Comparison of ENCODE assay signal across 8 cellular contexts in the genomic region with DNA sequence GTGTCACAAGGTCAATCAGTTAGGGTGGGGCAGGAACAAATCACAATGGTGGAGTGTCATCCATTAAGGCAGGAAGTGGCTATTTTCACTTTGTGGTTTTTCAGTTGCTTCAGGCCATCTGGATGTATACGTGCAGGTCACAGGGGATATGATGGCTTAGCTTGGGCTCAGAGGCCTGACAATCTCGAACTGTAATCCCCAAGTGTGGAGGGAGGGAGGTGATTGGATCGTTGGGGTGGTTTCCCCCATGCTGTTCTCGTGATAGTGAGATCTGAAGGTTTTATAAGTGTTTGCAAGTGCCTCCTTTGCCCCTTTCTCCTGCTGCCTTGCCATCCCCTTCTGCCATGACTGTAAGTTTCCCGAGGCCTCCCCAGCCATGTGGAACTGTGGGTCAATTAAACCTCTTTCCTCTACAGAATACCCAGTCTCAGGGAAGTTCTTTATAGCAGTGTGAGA. TPM values are rescaled to one million over a fixed set of nuclear protein-coding genes. Genes with fewer than 3 reads are reported as not detected.
DNase-seq lines count a peak whose midpoint lies in the region; ATAC-seq and TF ChIP-seq lines count a peak whose summit lies in the region.

No MANE protein-coding gene starts in this region.

- H3K4me3 Mint-ChIP-seq in activated CD8-positive, alpha-beta T cell treated with anti-CD3 and anti-CD28 coated beads for 36 hours = no peak overlapping the region

- 44% methylated on average over 5 of the region's 5 CpGs for WGBS in smooth muscle cell (ENCODE audit: low lambda C conversion rate)

- ATAC-seq in DND-41 (ENCODE audit: insufficient read depth, low read depth) (peak; percentile 72), GM19455 (IDR thresholded peaks at IDR 0.05; ENCODE audit: unreplicated experiment) (peak; percentile 49), HG03378 (IDR thresholded peaks at IDR 0.05; ENCODE audit: unreplicated experiment) (peak; percentile 53)
- peak; percentile 62 for ATAC-seq in activated CD8-positive, alpha-beta T cell treated with anti-CD3 and anti-CD28 coated beads for 36 hours

- peak; percentile 82 for DNase-seq in DND-41
- DNase-seq in activated CD8-positive, alpha-beta T cell treated with anti-CD3 and anti-CD28 coated beads for 36 hours = no peak
- DNase-seq in smooth muscle cell (lab: John Stamatoyannopoulos, UW; ENCODE audit: unreplicated experiment) = no peak
- no peak for DNase-seq in hippocampal formation (lab: John Stamatoyannopoulos, UW)
- DNase-seq in activated CD4-positive, alpha-beta T cell treated with anti-CD3 and anti-CD28 coated beads, Interleukin-2, amount 50 U/mL, for 48 hours = no peak
- DNase-seq in NCI-H2196 (lab: John Stamatoyannopoulos, UW; ENCODE audit: unreplicated experiment) = no peak

- TF ChIP-seq CTCF in DND-41 (IDR thresholded peaks at IDR 0.05; ENCODE audit: borderline replicate concordance, extremely low read depth, low read length, poor library complexity, severe bottlenecking) = no peak
- no peak for TF ChIP-seq CTCF in activated CD8-positive, alpha-beta T cell treated with anti-CD3 and anti-CD28 coated beads for 36 hours (IDR thresholded peaks at IDR 0.05)
- no peak for TF ChIP-seq CTCF in smooth muscle cell (IDR thresholded peaks at IDR 0.05; ENCODE audit: borderline replicate concordance, insufficient read depth, poor library complexity, severe bottlenecking)

- H3K36me3 ChIP-seq in DND-41 (ENCODE audit: insufficient read depth, low read length) (peaks cover 32% of the 10 kb centered on the region), smooth muscle cell (ENCODE audit: low read depth) (no peaks in the 10 kb centered on the region)

- no peaks in the 10 kb centered on the region for H3K27me3 ChIP-seq in DND-41 (ENCODE audit: insufficient read depth, low read length, poor library complexity)
- H3K27me3 ChIP-seq in smooth muscle cell (ENCODE audit: low read depth) = no peaks in the 10 kb centered on the region

- POLR2A ChIA-PET in activated CD8-positive, alpha-beta T cell treated with anti-CD3 and anti-CD28 coated beads for 36 hours (lab: Charles Lee) = no interaction called here

- peak overlapping the region; percentile 81 for H3K27ac Mint-ChIP-seq in activated CD8-positive, alpha-beta T cell treated with anti-CD3 and anti-CD28 coated beads for 36 hours

- no peaks in the 10 kb centered on the region for H3K9me3 ChIP-seq in DND-41 (ENCODE audit: insufficient read depth, low read length, severe bottlenecking)
- no peaks in the 10 kb centered on the region for H3K9me3 ChIP-seq in smooth muscle cell (replicated peaks; ENCODE audit: low read depth)

- H3K9me3 Mint-ChIP-seq in activated CD8-positive, alpha-beta T cell treated with anti-CD3 and anti-CD28 coated beads for 36 hours = no peaks in the 10 kb centered on the region

- no peaks in the 10 kb centered on the region for H3K27me3 Mint-ChIP-seq in activated CD8-positive, alpha-beta T cell treated with anti-CD3 and anti-CD28 coated beads for 36 hours

- H2AFZ ChIP-seq in DND-41 (ENCODE audit: low read depth, low read length) = no peak overlapping the region
- no peak overlapping the region for H2AFZ ChIP-seq in smooth muscle cell (ENCODE audit: low read depth)

- H3K9ac ChIP-seq in DND-41 (ENCODE audit: low read depth, low read length) (peak overlapping the region; percentile 77), smooth muscle cell (ENCODE audit: low read depth) (no peak overlapping the region)

- peaks cover 28% of the 10 kb centered on the region for H3K4me1 Mint-ChIP-seq in activated CD8-positive, alpha-beta T cell treated with anti-CD3 and anti-CD28 coated beads for 36 hours (ENCODE audit: low read depth)

- H4K20me1 ChIP-seq in DND-41 (ENCODE audit: insufficient read depth, low read length) (no peaks in the 10 kb centered on the region), smooth muscle cell (ENCODE audit: low read depth) (peaks cover 5% of the 10 kb centered on the region)

- CTCF ChIA-PET in activated CD8-positive, alpha-beta T cell treated with anti-CD3 and anti-CD28 coated beads for 36 hours (lab: Charles Lee) = no interaction called here

- peak overlapping the region; percentile 50 for H3K4me2 ChIP-seq in DND-41 (ENCODE audit: insufficient read depth, low read length)
- H3K4me2 ChIP-seq in smooth muscle cell = no peak overlapping the region

- peaks cover 81% of the 10 kb centered on the region for H3K4me1 ChIP-seq in DND-41 (ENCODE audit: insufficient read depth, low read length)
- no peaks in the 10 kb centered on the region for H3K4me1 ChIP-seq in smooth muscle cell (ENCODE audit: low read depth)

- H3K4me3 ChIP-seq in DND-41 (ENCODE audit: low read depth in 1 of 2, low read length in 2 of 2) (peak overlapping the region in 1 of 2 experiments; percentile 33; a peak in 2 of 4 replicates), smooth muscle cell (no peak overlapping the region)

- H3K79me2 ChIP-seq in DND-41 (ENCODE audit: insufficient read depth, low read length) = peaks cover 91% of the 10 kb centered on the region
- H3K79me2 ChIP-seq in smooth muscle cell (ENCODE audit: low read depth) = no peaks in the 10 kb centered on the region

- no peaks in the 10 kb centered on the region for H3F3A ChIP-seq in smooth muscle cell (ENCODE audit: low read depth)

- H3K27ac ChIP-seq in DND-41 (ENCODE audit: low read length) (peak overlapping the region; percentile 95), smooth muscle cell (ENCODE audit: low read depth) (no peak overlapping the region)

- intact Hi-C loops in activated CD8-positive, alpha-beta T cell treated with anti-CD3 and anti-CD28 coated beads for 36 hours (cut with micrococcal nuclease) = no loop called here

- peaks cover 10% of the 10 kb centered on the region for H3K36me3 Mint-ChIP-seq in activated CD8-positive, alpha-beta T cell treated with anti-CD3 and anti-CD28 coated beads for 36 hours (ENCODE audit: low read depth)

RNA-seq across cellular contexts. Expression of gene STS, which starts 36.7 kb away (rescaled TPM):
- total RNA-seq in activated CD8-positive, alpha-beta T cell treated with anti-CD3 and anti-CD28 coated beads for 36 hours = under 1 TPM; 0.50 to 0.72 TPM
- 2.7 and 3.8 TPM in 2 replicates for total RNA-seq in smooth muscle cell
- polyA plus RNA-seq in smooth muscle cell = 2.2 and 2.7 TPM in 2 replicates

RNA-seq across cellular contexts. Expression of gene PUDP, which starts 37.1 kb away (rescaled TPM):
- 10 to 100 TPM; 16.6 to 18.4 TPM for total RNA-seq in activated CD8-positive, alpha-beta T cell treated with anti-CD3 and anti-CD28 coated beads for 36 hours
- 9.0 and 19.5 TPM in 2 replicates for total RNA-seq in smooth muscle cell
- 11.5 and 13.2 TPM in 2 replicates for polyA plus RNA-seq in smooth muscle cell
